Comparison of ENCODE assay signal across 26 cellular contexts in genomic region chr2:61157371-61158003, GRCh38.
"Had no signal": no experiment of that assay in that cellular context is flagged by ENCODE, and none has a peak within 500 bp of the region (broad histone marks: within the 10 kb centered on the region; RNA-seq: fewer than 3 reads in every experiment).

No MANE protein-coding gene starts in this region.

- ATAC-seq: activated CD8-positive, alpha-beta T cell treated with anti-CD3 and anti-CD28 coated beads for 36 hours; gastroesophageal sphincter; left colon; natural killer cell; sciatic nerve; SK-N-SH treated with all-trans-retinoic acid at 6 μM for 48 hours had no signal

- FAIRE-seq: islet of Langerhans, small intestine had no signal

- H3K9me3 ChIP-seq: colonic mucosa, gastroesophageal sphincter, ovary, thoracic aorta had no signal

- H3K27ac ChIP-seq: breast epithelium, colonic mucosa, epithelial cell of prostate, gastroesophageal sphincter, ovary, thoracic aorta, upper lobe of left lung had no signal

- H3K4me1 Mint-ChIP-seq: activated naive CD8-positive, alpha-beta T cell treated with anti-CD3 and anti-CD28 coated beads, Interleukin-2, amount 10 ng/mL, durations not matched to agents 7 days and 5 days; central memory CD8-positive, alpha-beta T cell had no signal

- H3K27me3 ChIP-seq: breast epithelium, colonic mucosa, gastroesophageal sphincter, ovary, upper lobe of left lung had no signal

- H3K27me3 Mint-ChIP-seq: activated CD4-positive, alpha-beta T cell treated with anti-CD3 and anti-CD28 coated beads, Interleukin-2, amount 10 ng/mL, durations not matched to agents 7 days and 5 days; activated CD8-positive, alpha-beta T cell treated with anti-CD3 and anti-CD28 coated beads for 36 hours; activated naive CD8-positive, alpha-beta T cell treated with anti-CD3 and anti-CD28 coated beads, Interleukin-2, amount 10 ng/mL, durations not matched to agents 7 days and 5 days; central memory CD8-positive, alpha-beta T cell had no signal

- DNase-seq: activated CD4-positive, alpha-beta T cell treated with anti-CD3 and anti-CD28 coated beads, Interleukin-2, amount 10 ng/mL, durations not matched to agents 7 days and 5 days; activated CD4-positive, CD25-positive, alpha-beta regulatory T cell treated with anti-CD3 and anti-CD28 coated beads, Interleukin-2, amount 50 U/mL, for 72 hours; activated CD8-positive, alpha-beta T cell treated with anti-CD3 and anti-CD28 coated beads for 36 hours; activated naive CD4-positive, alpha-beta T cell treated with anti-CD3 and anti-CD28 coated beads for 36 hours; activated naive CD8-positive, alpha-beta T cell treated with anti-CD3 and anti-CD28 coated beads, Interleukin-2, amount 10 ng/mL, durations not matched to agents 7 days and 5 days; activated T-cell treated with anti-CD3 and anti-CD28 coated beads, Interleukin-2, amount 50 U/mL, for 48 hours; amniotic stem cell; colonic mucosa; hypothalamus; left colon; midbrain; natural killer cell; ovary; small intestine; stimulated activated CD4-positive, alpha-beta T cell treated with anti-CD3 and anti-CD28 coated beads, Interleukin-15, amount 100 ng/mL, for 24 hours; stimulated activated naive CD4-positive, alpha-beta T cell treated with Interleukin-2 at 50 U/mL for 16 hours; upper lobe of left lung had no signal

- H3K4me3 ChIP-seq: breast epithelium, colonic mucosa, gastroesophageal sphincter, lung, ovary, thoracic aorta, upper lobe of left lung had no signal

- H3K4me1 ChIP-seq: breast epithelium, colonic mucosa, gastroesophageal sphincter, upper lobe of left lung had no signal

- H3K4me3 Mint-ChIP-seq: activated CD4-positive, alpha-beta T cell treated with anti-CD3 and anti-CD28 coated beads, Interleukin-2, amount 10 ng/mL, durations not matched to agents 7 days and 5 days; activated CD8-positive, alpha-beta T cell treated with anti-CD3 and anti-CD28 coated beads for 36 hours; activated naive CD4-positive, alpha-beta T cell treated with anti-CD3 and anti-CD28 coated beads for 36 hours; activated naive CD8-positive, alpha-beta T cell treated with anti-CD3 and anti-CD28 coated beads, Interleukin-2, amount 10 ng/mL, durations not matched to agents 7 days and 5 days; central memory CD8-positive, alpha-beta T cell; natural killer cell had no signal

- H3K9me3 Mint-ChIP-seq: activated CD8-positive, alpha-beta T cell treated with anti-CD3 and anti-CD28 coated beads for 36 hours; central memory CD8-positive, alpha-beta T cell had no signal

- H3K36me3 ChIP-seq: breast epithelium, colonic mucosa, ovary had no signal

- H3K27ac Mint-ChIP-seq: activated CD8-positive, alpha-beta T cell treated with anti-CD3 and anti-CD28 coated beads for 36 hours; activated naive CD4-positive, alpha-beta T cell treated with anti-CD3 and anti-CD28 coated beads for 36 hours; activated naive CD8-positive, alpha-beta T cell treated with anti-CD3 and anti-CD28 coated beads, Interleukin-2, amount 10 ng/mL, durations not matched to agents 7 days and 5 days had no signal
